Comparison of ENCODE assay signal across 28 cellular contexts in genomic region chr3:74269689-74270088, GRCh38.
"Had no signal": no experiment of that assay in that cellular context is flagged by ENCODE, and none has a peak within 500 bp of the region (broad histone marks: within the 10 kb centered on the region; RNA-seq: fewer than 3 reads in every experiment).

No MANE protein-coding gene starts in this region.

- ATAC-seq: effector memory CD8-positive, alpha-beta T cell; esophagus mucosa; foreskin keratinocyte; gastrocnemius medialis; gastroesophageal sphincter; heart left ventricle; heart right ventricle had no signal

- H3K4me3 ChIP-seq: colonic mucosa, coronary artery, dorsolateral prefrontal cortex, esophagus muscularis mucosa, esophagus squamous epithelium, gastrocnemius medialis, gastroesophageal sphincter, heart left ventricle, heart right ventricle had no signal

- H3K27me3 Mint-ChIP-seq: dendritic cell treated with granulocyte-macrophage colony-stimulating factor and Interleukin-4, amounts not matched to agents 40 ng/mL and 50 ng/mL, for 4 days; effector memory CD8-positive, alpha-beta T cell had no signal

- H3K27ac ChIP-seq: colonic mucosa, coronary artery, dorsolateral prefrontal cortex, epithelial cell of prostate, esophagus muscularis mucosa, esophagus squamous epithelium, foreskin keratinocyte, gastrocnemius medialis, gastroesophageal sphincter, heart left ventricle, heart right ventricle had no signal

- H3K9me3 Mint-ChIP-seq: dendritic cell treated with granulocyte-macrophage colony-stimulating factor and Interleukin-4, amounts not matched to agents 40 ng/mL and 50 ng/mL, for 4 days; endodermal cell had no signal

- FAIRE-seq: colon, endothelial cell of umbilical vein, frontal cortex had no signal

- DNase-seq: colonic mucosa; cortex of kidney; dermis blood vessel endothelial cell; dorsolateral prefrontal cortex; effector CD4-positive, alpha-beta T cell; effector CD8-positive, alpha-beta T cell; effector memory CD4-positive, alpha-beta T cell; effector memory CD8-positive, alpha-beta T cell; endodermal cell; erythroblast; esophagus squamous epithelium; foreskin fibroblast; foreskin keratinocyte; foreskin melanocyte; gastrocnemius medialis; glutamatergic neuron; head of caudate nucleus; heart left ventricle; heart right ventricle had no signal

- H3K4me1 ChIP-seq: colonic mucosa, esophagus muscularis mucosa, esophagus squamous epithelium, foreskin keratinocyte, gastrocnemius medialis, gastroesophageal sphincter, heart left ventricle, heart right ventricle had no signal

- H3K36me3 ChIP-seq: colonic mucosa, esophagus muscularis mucosa, esophagus squamous epithelium, gastrocnemius medialis, gastroesophageal sphincter, heart left ventricle, heart right ventricle had no signal

- H3K27me3 ChIP-seq: colonic mucosa, dorsolateral prefrontal cortex, esophagus muscularis mucosa, esophagus squamous epithelium, foreskin keratinocyte, gastrocnemius medialis, gastroesophageal sphincter, heart right ventricle had no signal

- H3K27ac Mint-ChIP-seq: dendritic cell treated with granulocyte-macrophage colony-stimulating factor and Interleukin-4, amounts not matched to agents 40 ng/mL and 50 ng/mL, for 4 days; effector memory CD8-positive, alpha-beta T cell; endodermal cell had no signal

- H3K4me3 Mint-ChIP-seq: dendritic cell treated with granulocyte-macrophage colony-stimulating factor and Interleukin-4, amounts not matched to agents 40 ng/mL and 50 ng/mL, for 4 days; effector memory CD8-positive, alpha-beta T cell; endodermal cell had no signal

- H3K9me3 ChIP-seq: colonic mucosa, esophagus muscularis mucosa, esophagus squamous epithelium, gastrocnemius medialis, gastroesophageal sphincter, heart left ventricle, heart right ventricle had no signal
